In genomic region chr15:63013052-63013808, GRCh38 we compare ENCODE assay signal across 10 cellular contexts. TPM values are rescaled to one million over a fixed set of nuclear protein-coding genes. Genes with fewer than 3 reads are reported as not detected.
A peak's percentile ranks its signal among the peaks of the same experiment; 100 is the strongest.
DNase-seq lines count a peak whose midpoint lies in the region; ATAC-seq and TF ChIP-seq lines count a peak whose summit lies in the region.
"Had no signal": no experiment of that assay in that cellular context is flagged by ENCODE, and none has a peak within 500 bp of the region (broad histone marks: within the 10 kb centered on the region; RNA-seq: fewer than 3 reads in every experiment).

No MANE protein-coding gene starts in this region.

- no peak overlapping the region for H2AFZ ChIP-seq in HCT116 (ENCODE audit: low read depth, low read length, poor library complexity, severe bottlenecking)

- no peak overlapping the region for H3K4me3 Mint-ChIP-seq in activated CD8-positive, alpha-beta memory T cell treated with anti-CD3 and anti-CD28 coated beads, Interleukin-2, amount 10 ng/mL, durations not matched to agents 7 days and 5 days

- no peak overlapping the region for H3K4me3 ChIP-seq in HCT116 (replicated peaks in 1 of 2; ENCODE audit: low read depth in 1 of 2, low read length in 2 of 2)
- no peak overlapping the region for H3K4me3 ChIP-seq in uterus
- H3K4me3 ChIP-seq: prostate gland had no signal

- TF ChIP-seq CTCF in HCT116 (IDR thresholded peaks at IDR 0.05 in 2 of 3, conservative IDR thresholded peaks at IDR 0.05 in 1 of 3; ENCODE audit: borderline replicate concordance in 1 of 3, insufficient read depth in 1 of 3, low read depth in 2 of 3, low read length in 2 of 3) (no peak), uterus (IDR thresholded peaks at IDR 0.05) (no peak)

- H3K27me3 ChIP-seq in HCT116 (ENCODE audit: insufficient read depth, low read length) (no peaks in the 10 kb centered on the region), uterus (no peaks in the 10 kb centered on the region)

- POLR2A ChIA-PET in HCT116 (lab: Charles Lee), result no interaction called here

- peaks cover 21 to 29% of the 10 kb centered on the region in 2 experiments for H3K4me1 ChIP-seq in HCT116 (ENCODE audit: control insufficient read depth in 1 of 2, insufficient read depth in 2 of 2, low read length in 2 of 2)
- no peaks in the 10 kb centered on the region for H3K4me1 ChIP-seq in uterus
- H3K4me1 ChIP-seq: prostate gland had no signal

- no peak overlapping the region for H3K9ac ChIP-seq in HCT116 (ENCODE audit: low read length)

- CTCF ChIA-PET in HCT116 (lab: Charles Lee), result interaction anchor here (1.3 kb wide), 1 partner anchor 35 kb away, joined by 4 read pairs; no protein-coding TSS in a partner anchor
- CTCF ChIA-PET in activated CD8-positive, alpha-beta memory T cell treated with anti-CD3 and anti-CD28 coated beads, Interleukin-2, amount 10 ng/mL, durations not matched to agents 7 days and 5 days (lab: Charles Lee), result no interaction called here

- H3K36me3 ChIP-seq in HCT116 (ENCODE audit: control insufficient read depth in 1 of 2, insufficient read depth in 2 of 2, low read length in 2 of 2) (no peaks in the 10 kb centered on the region), uterus (no peaks in the 10 kb centered on the region)
- H3K36me3 ChIP-seq: prostate gland had no signal

- no TSS peak for BruUV-seq in HCT116 (replicated peaks; lab: Mats Ljungman, UMichigan)

- H3K9me3 ChIP-seq in HCT116 (ENCODE audit: control insufficient read depth in 1 of 2, insufficient read depth in 1 of 2, low read depth in 1 of 2, low read length in 2 of 2) (no peaks in the 10 kb centered on the region), uterus (no peaks in the 10 kb centered on the region)
- H3K9me3 ChIP-seq: prostate gland had no signal

- peaks cover 12% of the 10 kb centered on the region for H3K27me3 Mint-ChIP-seq in activated CD8-positive, alpha-beta memory T cell treated with anti-CD3 and anti-CD28 coated beads, Interleukin-2, amount 10 ng/mL, durations not matched to agents 7 days and 5 days

- TF ChIP-seq RAD21 in HCT116 (IDR thresholded peaks at IDR 0.05; ENCODE audit: low read depth), result no peak

- intact Hi-C loops in HCT116 (cut with micrococcal nuclease), result no loop called here
- intact Hi-C loops in uterus (cut with DNase I; ENCODE audit: low total_unique reads), result no loop called here

- peak overlapping the region; percentile 44 for H3K4me2 ChIP-seq in HCT116 (ENCODE audit: low read length)

- H3K27ac Mint-ChIP-seq in activated CD8-positive, alpha-beta memory T cell treated with anti-CD3 and anti-CD28 coated beads, Interleukin-2, amount 10 ng/mL, durations not matched to agents 7 days and 5 days, result no peak overlapping the region

- no peaks in the 10 kb centered on the region for H3K9me3 Mint-ChIP-seq in activated CD8-positive, alpha-beta memory T cell treated with anti-CD3 and anti-CD28 coated beads, Interleukin-2, amount 10 ng/mL, durations not matched to agents 7 days and 5 days (ENCODE audit: low read depth)

- H3K9me2 ChIP-seq in HCT116 (ENCODE audit: insufficient read depth), result no peaks in the 10 kb centered on the region

- peaks cover 8% of the 10 kb centered on the region for H3K4me1 Mint-ChIP-seq in activated CD8-positive, alpha-beta memory T cell treated with anti-CD3 and anti-CD28 coated beads, Interleukin-2, amount 10 ng/mL, durations not matched to agents 7 days and 5 days

- H3K27ac ChIP-seq in HCT116 (ENCODE audit: low read depth, low read length), result no peak overlapping the region
- no peak overlapping the region for H3K27ac ChIP-seq in uterus
- H3K27ac ChIP-seq: prostate gland had no signal

- H4K20me1 ChIP-seq in HCT116 (ENCODE audit: insufficient read depth), result no peaks in the 10 kb centered on the region

- RAD21 ChIA-PET in HCT116 (lab: Charles Lee; ENCODE audit: low non-redundant PET in 1 of 2, low total read pairs in 2 of 2, uncharacterized antibody in 2 of 2, unreplicated experiment in 2 of 2), result no interaction called here

- DNase-seq in HCT116 (ENCODE audit: low read depth, low spot score) (no peak), fibroblast of the conjunctiva (ENCODE audit: low read depth) (peak; percentile 68), renal cortical epithelial cell (ENCODE audit: low read depth) (peak; percentile 72), uterus (no peak), activated T-cell treated with anti-CD3 and anti-CD28 coated beads for 4 hours (no peak), retina (no peak)
- DNase-seq in activated CD8-positive, alpha-beta memory T cell treated with anti-CD3 and anti-CD28 coated beads, Interleukin-2, amount 10 ng/mL, durations not matched to agents 7 days and 5 days, result no peak
- DNase-seq: activated CD8-positive, alpha-beta memory T cell treated with anti-CD3 and anti-CD28 coated beads, Interleukin-2, amount 50 U/mL, for 48 hours had no signal

- no peaks in the 10 kb centered on the region for H3K36me3 Mint-ChIP-seq in activated CD8-positive, alpha-beta memory T cell treated with anti-CD3 and anti-CD28 coated beads, Interleukin-2, amount 10 ng/mL, durations not matched to agents 7 days and 5 days

- TF ChIP-seq POLR2A in HCT116 (IDR thresholded peaks at IDR 0.05; ENCODE audit: borderline replicate concordance, extremely low read depth, insufficient read depth, insufficient read length) (no peak), uterus (IDR thresholded peaks at IDR 0.05) (no peak)

- ATAC-seq in HCT116 (no peak; the same call in 1 of the 2 replicates), SK-N-SH treated with all-trans-retinoic acid at 6 μM for 48 hours (peak; percentile 76)
- ATAC-seq in activated CD8-positive, alpha-beta memory T cell treated with anti-CD3 and anti-CD28 coated beads, Interleukin-2, amount 10 ng/mL, durations not matched to agents 7 days and 5 days, result no peak

- H3K79me2 ChIP-seq in HCT116 (ENCODE audit: insufficient read depth, low read length), result no peaks in the 10 kb centered on the region

TF ChIP-seq in HCT116, 20 proteins besides CTCF, POLR2A, EP300 and RAD21:
- no peak for TF ChIP-seq EZH2phosphoT487 (IDR thresholded peaks at IDR 0.05; ENCODE audit: borderline replicate concordance)
- TF ChIP-seq ATF3 (IDR thresholded peaks at IDR 0.05), result 0 out of 2 replicates have a peak, but pooled peaks have one; percentile 10
TF ChIP-seq in HCT116: peak in this region for 1.

TF ChIP-seq in SK-N-SH treated with all-trans-retinoic acid at 6 μM for 48 hours, 23 proteins besides CTCF, POLR2A, EP300 and RAD21:
- no peak for TF ChIP-seq TOX (CRISPR knock-in tag; IDR thresholded peaks at IDR 0.05; ENCODE audit: borderline replicate concordance)
- TF ChIP-seq CREB5 (CRISPR knock-in tag; IDR thresholded peaks at IDR 0.05; ENCODE audit: low read depth), result no peak
- no peak for TF ChIP-seq TCF4 (CRISPR knock-in tag; IDR thresholded peaks at IDR 0.05; ENCODE audit: borderline replicate concordance)
- TF ChIP-seq TSHZ2 (CRISPR knock-in tag; IDR thresholded peaks at IDR 0.05), result no peak

RNA-seq across cellular contexts. Expression of gene TPM1, which starts 29.3 kb away (rescaled TPM):
- 22.5 TPM for total RNA-seq in HCT116 (2021; ENCODE audit: unreplicated experiment)
- 21.6 and 27.5 TPM in 2 replicates for polyA plus RNA-seq in HCT116 (2012)
- 1,733 and 1,925 TPM in 2 replicates for total RNA-seq in renal cortical epithelial cell
- 1 to 10 TPM; 4.1 to 5.5 TPM for total RNA-seq in activated CD8-positive, alpha-beta memory T cell treated with anti-CD3 and anti-CD28 coated beads, Interleukin-2, amount 10 ng/mL, durations not matched to agents 7 days and 5 days
- 1,000 to 10,000 TPM in 2 of 4 donors, 100 to 1,000 TPM in 2; 622 to 1,998 (median 1,003) TPM for total RNA-seq in uterus

Comparison
In these comparisons a context has a peak if more than half of its experiments do, and no peak if none do; other contexts are left out.
1. DNase-seq: peak in fibroblast of the conjunctiva (single experiment) and renal cortical epithelial cell (single experiment); none in HCT116 (single experiment), activated CD8-positive, alpha-beta memory T cell treated with anti-CD3 and anti-CD28 coated beads, Interleukin-2, amount 10 ng/mL, durations not matched to agents 7 days and 5 days (single experiment), uterus (0 of 2), activated T-cell treated with anti-CD3 and anti-CD28 coated beads for 4 hours (single experiment) and retina (single experiment).
2. RNA of gene TPM1, which starts 29.3 kb away (total RNA-seq): 1,733 to 1,925 TPM in renal cortical epithelial cell and 622 to 1,998 TPM in uterus; 22.5 TPM in HCT116 (single experiment) and 4.1 to 5.5 TPM in activated CD8-positive, alpha-beta memory T cell treated with anti-CD3 and anti-CD28 coated beads, Interleukin-2, amount 10 ng/mL, durations not matched to agents 7 days and 5 days; every median in the first group is over 10 times any median in the second.